In the genomic region with DNA sequence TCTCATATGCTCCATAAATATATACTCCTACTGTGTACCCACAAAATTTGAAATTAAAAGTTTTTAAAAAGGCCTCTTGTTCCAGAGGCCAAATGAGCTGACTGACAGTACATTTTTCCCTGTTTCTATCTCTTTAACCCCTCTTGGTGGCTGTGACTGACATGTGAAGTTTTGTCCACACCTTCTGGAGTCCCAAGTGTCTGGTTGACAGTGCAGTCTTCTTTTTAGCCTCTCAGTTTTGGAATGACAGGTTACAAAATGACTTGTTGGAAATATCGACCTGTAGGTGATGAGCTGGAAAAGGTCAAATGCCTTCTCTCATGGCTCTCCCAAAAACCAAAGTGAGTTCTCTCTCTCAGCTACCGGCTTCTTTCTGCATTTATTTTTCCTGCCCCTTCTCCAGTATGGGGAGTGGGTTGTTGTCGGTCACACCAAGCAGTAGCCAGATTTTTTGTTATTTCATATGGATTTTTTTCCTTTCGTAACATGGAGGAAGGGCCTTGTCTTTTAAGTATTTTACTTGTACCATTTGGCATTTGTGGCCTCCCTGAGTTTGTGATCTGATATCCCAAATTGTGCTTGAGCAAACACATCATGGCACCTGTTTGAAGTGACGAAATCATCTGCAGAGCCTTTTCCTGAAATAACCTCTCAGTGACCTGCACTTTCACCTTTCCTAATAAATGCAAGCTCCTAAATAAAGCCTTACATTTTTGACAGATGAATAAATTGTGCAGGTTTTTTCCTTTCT, we compare ENCODE assay signal across 19 cellular contexts.
DNase-seq lines count a peak whose midpoint lies in the region; ATAC-seq and TF ChIP-seq lines count a peak whose summit lies in the region.
"Had no signal": no experiment of that assay in that cellular context is flagged by ENCODE, and none has a peak within 500 bp of the region (broad histone marks: within the 10 kb centered on the region; RNA-seq: fewer than 3 reads in every experiment).

No MANE protein-coding gene starts in this region.

- H4K20me1 ChIP-seq in neural progenitor cell (ENCODE audit: low read depth), result peaks cover 17% of the 10 kb centered on the region

- no peaks in the 10 kb centered on the region for H3K36me3 Mint-ChIP-seq in activated T-helper 17 cell treated with anti-CD3 and anti-CD28 coated beads, Interleukin-2, amount 50 U/mL, for 72 hours (ENCODE audit: low read depth)
- peaks cover 44% of the 10 kb centered on the region for H3K36me3 Mint-ChIP-seq in neural progenitor cell
- H3K36me3 Mint-ChIP-seq: CD4-positive, CD25-positive, alpha-beta regulatory T cell had no signal

- H3K9me3 Mint-ChIP-seq in activated T-helper 17 cell treated with anti-CD3 and anti-CD28 coated beads, Interleukin-2, amount 50 U/mL, for 72 hours, result no peaks in the 10 kb centered on the region
- no peaks in the 10 kb centered on the region for H3K9me3 Mint-ChIP-seq in neural progenitor cell

- H3K4me3 Mint-ChIP-seq in activated T-helper 17 cell treated with anti-CD3 and anti-CD28 coated beads, Interleukin-2, amount 50 U/mL, for 72 hours, result no peak overlapping the region
- no peak overlapping the region for H3K4me3 Mint-ChIP-seq in neural progenitor cell
- H3K4me3 Mint-ChIP-seq: B cell; CD4-positive, CD25-positive, alpha-beta regulatory T cell had no signal

- peaks cover 6% of the 10 kb centered on the region for H3K27me3 Mint-ChIP-seq in activated T-helper 17 cell treated with anti-CD3 and anti-CD28 coated beads, Interleukin-2, amount 50 U/mL, for 72 hours
- peaks cover 2% of the 10 kb centered on the region for H3K27me3 Mint-ChIP-seq in neural progenitor cell (ENCODE audit: insufficient read depth, low read depth)

- peak overlapping the region; percentile 55 for H3K27ac ChIP-seq in neural progenitor cell
- H3K27ac ChIP-seq: 22Rv1, KMS-11 had no signal

- H3K9ac ChIP-seq in neural progenitor cell, result no peak overlapping the region
- H3K9ac ChIP-seq: KMS-11 had no signal

- H3K9me3 ChIP-seq in neural progenitor cell (ENCODE audit: low read depth), result no peaks in the 10 kb centered on the region
- H3K9me3 ChIP-seq: Caco-2, MG63 had no signal

- H3K27me3 ChIP-seq in neural progenitor cell, result no peaks in the 10 kb centered on the region
- H3K27me3 ChIP-seq: MG63 had no signal

- peak; percentile 48 for ATAC-seq in HG03039 (IDR thresholded peaks at IDR 0.05; ENCODE audit: unreplicated experiment)
- ATAC-seq in activated T-helper 17 cell treated with anti-CD3 and anti-CD28 coated beads, Interleukin-2, amount 50 U/mL, for 72 hours (replicated peaks), result peak; percentile 34
- ATAC-seq in HG02571 (IDR thresholded peaks at IDR 0.05; ENCODE audit: unreplicated experiment), result no peak
- ATAC-seq in GM19455 (IDR thresholded peaks at IDR 0.05; ENCODE audit: unreplicated experiment), result no peak
- ATAC-seq: Panc1 had no signal

- no peaks in the 10 kb centered on the region for H3K4me1 Mint-ChIP-seq in activated T-helper 17 cell treated with anti-CD3 and anti-CD28 coated beads, Interleukin-2, amount 50 U/mL, for 72 hours
- peaks cover 3% of the 10 kb centered on the region for H3K4me1 Mint-ChIP-seq in neural progenitor cell
- H3K4me1 Mint-ChIP-seq: B cell; CD4-positive, CD25-positive, alpha-beta regulatory T cell had no signal

- peak; percentile 0 for DNase-seq in NCI-H1092 treated with DMSO at 0.1 percent for 48 hours (lab: John Stamatoyannopoulos, UW)
- no peak for DNase-seq in NCI-H1092 (lab: John Stamatoyannopoulos, UW)
- DNase-seq in neural progenitor cell (ENCODE audit: low spot score), result no peak
- no peak for DNase-seq in T-helper 2 cell
- DNase-seq: Caco-2; CD4-positive, CD25-positive, alpha-beta regulatory T cell; HCEC 1CT; MG63; NCI-H1105; NCI-H1930; NCI-H510A treated with DMSO at 0.1 percent for 48 hours had no signal

- no peak overlapping the region for H2AFZ ChIP-seq in neural progenitor cell (replicated peaks)

- H3F3A ChIP-seq in neural progenitor cell (ENCODE audit: low read depth), result peaks cover 49% of the 10 kb centered on the region

- no peaks in the 10 kb centered on the region for H3K79me2 ChIP-seq in neural progenitor cell (ENCODE audit: low read depth)

- H3K4me2 ChIP-seq in neural progenitor cell, result no peak overlapping the region
- H3K4me2 ChIP-seq: KMS-11 had no signal

- H3K36me3 ChIP-seq in neural progenitor cell, result peaks cover 56% of the 10 kb centered on the region
- H3K36me3 ChIP-seq: MG63 had no signal

- no peak overlapping the region for H3K27ac Mint-ChIP-seq in activated T-helper 17 cell treated with anti-CD3 and anti-CD28 coated beads, Interleukin-2, amount 50 U/mL, for 72 hours
- no peak overlapping the region for H3K27ac Mint-ChIP-seq in neural progenitor cell
- H3K27ac Mint-ChIP-seq: B cell; CD4-positive, CD25-positive, alpha-beta regulatory T cell had no signal

- H3K4me3 ChIP-seq in neural progenitor cell, result no peak overlapping the region
- H3K4me3 ChIP-seq: MG63 had no signal

- H3K4me1 ChIP-seq in neural progenitor cell, result no peaks in the 10 kb centered on the region
- H3K4me1 ChIP-seq: Caco-2 had no signal

- no peak for TF ChIP-seq CTCF in neural progenitor cell (IDR thresholded peaks at IDR 0.05)

Comparison
In these comparisons a context has a peak if more than half of its experiments do, and no peak if none do; other contexts are left out.
1. ATAC-seq: peak in HG03039 (single experiment) and activated T-helper 17 cell treated with anti-CD3 and anti-CD28 coated beads, Interleukin-2, amount 50 U/mL, for 72 hours (single experiment); none in HG02571 (single experiment) and GM19455 (single experiment).